11 cellular contexts compared by ENCODE assay signal in genomic region chr2:20282916-20283592, GRCh38. TPM values are rescaled to one million over a fixed set of nuclear protein-coding genes. Genes with fewer than 3 reads are reported as not detected.
DNase-seq lines count a peak whose midpoint lies in the region; TF ChIP-seq lines count a peak whose summit lies in the region.
"Had no signal": no experiment of that assay in that cellular context is flagged by ENCODE, and none has a peak within 500 bp of the region (broad histone marks: within the 10 kb centered on the region; RNA-seq: fewer than 3 reads in every experiment).

No MANE protein-coding gene starts in this region.

- TF ChIP-seq CTCF in BE2C (IDR thresholded peaks at IDR 0.05; ENCODE audit: low read depth, low read length) (no peak), fibroblast of lung (conservative IDR thresholded peaks at IDR 0.05 in 1 of 2, IDR thresholded peaks at IDR 0.05 in 1 of 2; ENCODE audit: low read depth in 1 of 2, low read length in 2 of 2) (no peak)

- H3K27ac ChIP-seq in fibroblast of lung (ENCODE audit: insufficient read depth, low read length) = no peak overlapping the region
- H3K27ac ChIP-seq: upper lobe of right lung had no signal

- H3K4me3 ChIP-seq in BE2C (ENCODE audit: low read depth, low read length) (no peak overlapping the region), fibroblast of lung (replicated peaks in 1 of 4; ENCODE audit: control extremely low read depth in 1 of 4, insufficient read depth in 1 of 4, low read depth in 3 of 4, low read length in 4 of 4) (no peak overlapping the region)
- H3K4me3 ChIP-seq: upper lobe of right lung had no signal

- no peak overlapping the region for H3K9ac ChIP-seq in fibroblast of lung (ENCODE audit: insufficient read depth, low read length)

- H3K27me3 ChIP-seq in BE2C (no peaks in the 10 kb centered on the region), fibroblast of lung (ENCODE audit: control insufficient read depth, insufficient read depth, low read length) (no peaks in the 10 kb centered on the region)
- H3K27me3 ChIP-seq: upper lobe of right lung had no signal

- DNase-seq in BE2C = peak; percentile 90
- DNase-seq in NCI-H2196 treated with DMSO at 0.1 percent for 48 hours (lab: John Stamatoyannopoulos, UW; ENCODE audit: unreplicated experiment) = peak; percentile 50
- DNase-seq in fibroblast of lung (ENCODE audit: low read depth in 2 of 2) = peak; percentile 56 to 83
- peak; percentile 29 for DNase-seq in mucosa of gallbladder (ENCODE audit: low spot score)
- no peak for DNase-seq in iPS-NIHi7 (ENCODE audit: extremely low spot score)
- DNase-seq in NCI-H2227 treated with DMSO at 0.1 percent for 48 hours (lab: John Stamatoyannopoulos, UW) = no peak
- DNase-seq in GOT3 (lab: John Stamatoyannopoulos, UW) = no peak
- DNase-seq in stimulated activated naive CD4-positive, alpha-beta T cell treated with Interleukin-2 at 50 U/mL for 16 hours (lab: John Stamatoyannopoulos, UW) = no peak
- DNase-seq: CD4-positive, CD25-positive, alpha-beta regulatory T cell; NCI-H1436 treated with DMSO at 0.1 percent for 48 hours; upper lobe of right lung had no signal

- H3K4me1 ChIP-seq in BE2C (peaks cover 27% of the 10 kb centered on the region), fibroblast of lung (ENCODE audit: control insufficient read depth, extremely low read depth, insufficient read depth, low read length) (no peaks in the 10 kb centered on the region)
- H3K4me1 ChIP-seq: upper lobe of right lung had no signal

- H3K4me2 ChIP-seq in fibroblast of lung (ENCODE audit: extremely low read depth, insufficient read depth, low read length) = no peak overlapping the region

- no peak overlapping the region for H2AFZ ChIP-seq in fibroblast of lung (ENCODE audit: low read length)

- H3K36me3 ChIP-seq in BE2C (peaks cover 66% of the 10 kb centered on the region), fibroblast of lung (ENCODE audit: control insufficient read depth, insufficient read depth, low read length) (peaks cover 3% of the 10 kb centered on the region)

- peaks cover 3% of the 10 kb centered on the region for H3K79me2 ChIP-seq in fibroblast of lung (ENCODE audit: control insufficient read depth, insufficient read depth, low read length)

- H3K9me3 ChIP-seq in BE2C = no peaks in the 10 kb centered on the region
- no peaks in the 10 kb centered on the region for H3K9me3 ChIP-seq in fibroblast of lung (ENCODE audit: control insufficient read depth, insufficient read depth, low read depth, low read length)
- H3K9me3 ChIP-seq: upper lobe of right lung had no signal

- H4K20me1 ChIP-seq in fibroblast of lung (ENCODE audit: control insufficient read depth, extremely low read depth, insufficient read depth, low read length) = no peaks in the 10 kb centered on the region

RNA-seq across cellular contexts. Expression of gene SDC1, which starts 58.1 kb away (rescaled TPM):
- polyA plus RNA-seq in BE2C (2012; ENCODE audit: insufficient read depth, insufficient read length, low read depth) = 21.2 TPM
- total RNA-seq in fibroblast of lung (17.5 and 56.8 TPM in 2 replicates), mucosa of gallbladder (1,059 TPM)
- polyA plus RNA-seq in fibroblast of lung = 14.6 and 45.5 TPM in 2 replicates
- 16.6 and 55.9 TPM in 2 replicates for polyA plus RNA-seq in fibroblast of lung (2012)
- polyA minus RNA-seq in fibroblast of lung (ENCODE audit: low replicate concordance) = 16.0 and 27.4 TPM in 2 replicates
- total RNA-seq: CD4-positive, CD25-positive, alpha-beta regulatory T cell had no signal
- polyA plus RNA-seq: CD4-positive, CD25-positive, alpha-beta regulatory T cell had no signal

Comparison
In these comparisons a context has a peak if more than half of its experiments do, and no peak if none do; other contexts are left out.
1. DNase-seq: peak in BE2C (single experiment), NCI-H2196 treated with DMSO at 0.1 percent for 48 hours (single experiment), fibroblast of lung (2 of 2) and mucosa of gallbladder (single experiment); none in iPS-NIHi7 (single experiment), NCI-H2227 treated with DMSO at 0.1 percent for 48 hours (single experiment), GOT3 (single experiment) and stimulated activated naive CD4-positive, alpha-beta T cell treated with Interleukin-2 at 50 U/mL for 16 hours (single experiment).
2. RNA of gene SDC1, which starts 58.1 kb away (total RNA-seq): 1,059 TPM in mucosa of gallbladder (single experiment); 17.5 to 56.8 TPM in fibroblast of lung; every median in the first group is over 10 times any median in the second.